ENCODE assay signal across 23 cellular contexts in genomic region chr6:137848672-137849071, GRCh38. TPM values are rescaled to one million over a fixed set of nuclear protein-coding genes. Genes with fewer than 3 reads are reported as not detected.
DNase-seq lines count a peak whose midpoint lies in the region; ATAC-seq, FAIRE-seq and TF ChIP-seq lines count a peak whose summit lies in the region.
"Had no signal": no experiment of that assay in that cellular context is flagged by ENCODE, and none has a peak within 500 bp of the region (broad histone marks: within the 10 kb centered on the region; RNA-seq: fewer than 3 reads in every experiment).

No MANE protein-coding gene starts in this region.

- in situ Hi-C loops in HepG2 (cut with HindIII; ENCODE audit: extremely low pct_ligation_motif_present, low pct_unique_long_range_greater_than_20kb), result no loop called here

- peak overlapping the region; percentile 79 for H3K27ac Mint-ChIP-seq in mesothelial cell of epicardium
- H3K27ac Mint-ChIP-seq in activated CD8-positive, alpha-beta memory T cell treated with anti-CD3 and anti-CD28 coated beads, Interleukin-2, amount 10 ng/mL, durations not matched to agents 7 days and 5 days, result no peak overlapping the region
- H3K27ac Mint-ChIP-seq: activated naive CD4-positive, alpha-beta T cell treated with anti-CD3 and anti-CD28 coated beads, Interleukin-2, amount 50 U/mL, for 72 hours; nephron progenitor cell; stimulated activated naive CD8-positive, alpha-beta T cell treated with anti-CD3 and anti-CD28 coated beads, Interleukin-15, amount 100 ng/mL, for 72 hours had no signal

- no peaks in the 10 kb centered on the region for H3K27me3 ChIP-seq in HepG2 (ENCODE audit: control insufficient read depth in 1 of 2, insufficient read depth in 2 of 2, low read length in 2 of 2)
- no peaks in the 10 kb centered on the region for H3K27me3 ChIP-seq in right lobe of liver
- H3K27me3 ChIP-seq in esophagus muscularis mucosa, result no peaks in the 10 kb centered on the region
- no peaks in the 10 kb centered on the region for H3K27me3 ChIP-seq in suprapubic skin
- H3K27me3 ChIP-seq: body of pancreas had no signal

- H3K79me2 ChIP-seq in HepG2 (ENCODE audit: insufficient read depth, low read length), result no peaks in the 10 kb centered on the region

- H3K9me3 ChIP-seq in HepG2 (ENCODE audit: low read length) (no peaks in the 10 kb centered on the region), right lobe of liver (no peaks in the 10 kb centered on the region), esophagus muscularis mucosa (no peaks in the 10 kb centered on the region), suprapubic skin (no peaks in the 10 kb centered on the region)
- H3K9me3 ChIP-seq: body of pancreas, prostate gland had no signal

- TF ChIP-seq POLR2A in HepG2 (IDR thresholded peaks at IDR 0.05; ENCODE audit: insufficient read depth in 1 of 2, low read depth in 2 of 2, low read length in 2 of 2) (no peak), right lobe of liver (IDR thresholded peaks at IDR 0.05) (no peak), esophagus muscularis mucosa (IDR thresholded peaks at IDR 0.05; ENCODE audit: low read depth) (no peak), suprapubic skin (IDR thresholded peaks at IDR 0.05) (no peak)

- H3K36me3 ChIP-seq in HepG2 (replicated peaks in 1 of 2; ENCODE audit: control insufficient read depth in 1 of 2, insufficient read depth in 2 of 2, low read length in 2 of 2) (no peaks in the 10 kb centered on the region), right lobe of liver (no peaks in the 10 kb centered on the region), esophagus muscularis mucosa (no peaks in the 10 kb centered on the region), suprapubic skin (no peaks in the 10 kb centered on the region)
- H3K36me3 ChIP-seq: prostate gland had no signal

- H3K4me3 ChIP-seq in HepG2 (replicated peaks in 1 of 3; ENCODE audit: insufficient read depth in 1 of 3, low read depth in 2 of 3, low read length in 3 of 3) (no peak overlapping the region), right lobe of liver (no peak overlapping the region), esophagus muscularis mucosa (no peak overlapping the region), suprapubic skin (no peak overlapping the region)
- H3K4me3 ChIP-seq: body of pancreas, coronary artery, prostate gland had no signal

- no peaks in the 10 kb centered on the region for H4K20me1 ChIP-seq in HepG2 (ENCODE audit: insufficient read depth, low read length)

- no TSS peak for BruUV-seq in HepG2 (replicated peaks; lab: Mats Ljungman, UMichigan)

- no peak for TF ChIP-seq RAD21 in HepG2 (CRISPR knock-in tag; IDR thresholded peaks at IDR 0.05)

- H3K4me2 ChIP-seq in HepG2 (ENCODE audit: low read depth, low read length), result 0 out of 2 replicates have a peak overlapping the region, but pooled peaks have one; percentile 4

- peak in 1 of 2 experiments; percentile 57; a peak in 1 of 4 replicates for TF ChIP-seq EP300 in HepG2 (IDR thresholded peaks at IDR 0.05; ENCODE audit: low read depth in 2 of 2, low read length in 2 of 2)
- TF ChIP-seq EP300 in HepG2 (CRISPR knock-in tag; IDR thresholded peaks at IDR 0.05; ENCODE audit: borderline replicate concordance), result no peak
- TF ChIP-seq EP300 in esophagus muscularis mucosa (IDR thresholded peaks at IDR 0.05), result no peak
- TF ChIP-seq EP300 in suprapubic skin (IDR thresholded peaks at IDR 0.05), result no peak

- POLR2A ChIA-PET in HepG2 (lab: Yijun Ruan, JAX), result interaction anchor here (1.3 to 1.7 kb wide), 2 partner anchors 38 to 54 kb away, joined by 3 to 5 read pairs; no protein-coding TSS in a partner anchor

- no peaks in the 10 kb centered on the region for H3K27me3 Mint-ChIP-seq in mesothelial cell of epicardium (ENCODE audit: low read depth)
- no peaks in the 10 kb centered on the region for H3K27me3 Mint-ChIP-seq in activated CD8-positive, alpha-beta memory T cell treated with anti-CD3 and anti-CD28 coated beads, Interleukin-2, amount 10 ng/mL, durations not matched to agents 7 days and 5 days
- H3K27me3 Mint-ChIP-seq: stimulated activated naive CD8-positive, alpha-beta T cell treated with anti-CD3 and anti-CD28 coated beads, Interleukin-15, amount 100 ng/mL, for 72 hours had no signal

- H2AFZ ChIP-seq in HepG2 (ENCODE audit: low read length), result no peak overlapping the region

- TF ChIP-seq CTCF in HepG2 (CRISPR knock-in tag; IDR thresholded peaks at IDR 0.05) (no peak), right lobe of liver (IDR thresholded peaks at IDR 0.05) (no peak), esophagus muscularis mucosa (IDR thresholded peaks at IDR 0.05) (no peak), mesothelial cell of epicardium (IDR thresholded peaks at IDR 0.05; ENCODE audit: unreplicated experiment) (no peak), suprapubic skin (IDR thresholded peaks at IDR 0.05) (no peak)

- ATAC-seq in HepG2, result peak; percentile 61; the same call in 2 of the 3 replicates
- no peak for ATAC-seq in right lobe of liver
- no peak for ATAC-seq in activated CD8-positive, alpha-beta memory T cell treated with anti-CD3 and anti-CD28 coated beads, Interleukin-2, amount 10 ng/mL, durations not matched to agents 7 days and 5 days
- ATAC-seq in HG03095 (IDR thresholded peaks at IDR 0.05; ENCODE audit: unreplicated experiment), result no peak
- ATAC-seq: activated naive CD4-positive, alpha-beta T cell treated with anti-CD3 and anti-CD28 coated beads, Interleukin-2, amount 50 U/mL, for 72 hours; body of pancreas; stimulated activated naive CD8-positive, alpha-beta T cell treated with anti-CD3 and anti-CD28 coated beads, Interleukin-15, amount 100 ng/mL, for 72 hours had no signal

- no peak overlapping the region for H3K4me3 Mint-ChIP-seq in mesothelial cell of epicardium
- no peak overlapping the region for H3K4me3 Mint-ChIP-seq in activated CD8-positive, alpha-beta memory T cell treated with anti-CD3 and anti-CD28 coated beads, Interleukin-2, amount 10 ng/mL, durations not matched to agents 7 days and 5 days
- H3K4me3 Mint-ChIP-seq: nephron progenitor cell; stimulated activated naive CD8-positive, alpha-beta T cell treated with anti-CD3 and anti-CD28 coated beads, Interleukin-15, amount 100 ng/mL, for 72 hours had no signal

- H3K36me3 Mint-ChIP-seq in mesothelial cell of epicardium, result no peaks in the 10 kb centered on the region
- peaks cover under 1% of the 10 kb centered on the region for H3K36me3 Mint-ChIP-seq in activated CD8-positive, alpha-beta memory T cell treated with anti-CD3 and anti-CD28 coated beads, Interleukin-2, amount 10 ng/mL, durations not matched to agents 7 days and 5 days

- intact Hi-C loops in HepG2 (cut with micrococcal nuclease; ENCODE audit: unreplicated experiment), result no loop called here
- intact Hi-C loops in right lobe of liver (cut with DNase I), result no loop called here
- intact Hi-C loops in esophagus muscularis mucosa (cut with DNase I), result no loop called here
- intact Hi-C loops in posterior cingulate gyrus (cut with DNase I), result no loop called here

- H3K27ac ChIP-seq in HepG2 (ENCODE audit: extremely low read length, insufficient read depth, low read length), result no peak overlapping the region
- no peak overlapping the region for H3K27ac ChIP-seq in right lobe of liver
- H3K27ac ChIP-seq in esophagus muscularis mucosa (replicated peaks in 1 of 4), result peak overlapping the region; percentile 29 to 71 (median 60)
- H3K27ac ChIP-seq in suprapubic skin, result no peak overlapping the region
- H3K27ac ChIP-seq: 22Rv1, body of pancreas, coronary artery, prostate gland had no signal

- CTCF ChIA-PET in HepG2 (lab: Yijun Ruan, JAX; ENCODE audit: low intra/inter-chr PET ratio, low total read pairs), result no interaction called here
- CTCF ChIA-PET in activated CD8-positive, alpha-beta memory T cell treated with anti-CD3 and anti-CD28 coated beads, Interleukin-2, amount 10 ng/mL, durations not matched to agents 7 days and 5 days (lab: Charles Lee), result interaction anchor here (0.8 kb wide), 1 partner anchor 64 kb away, joined by 3 read pairs; no protein-coding TSS in a partner anchor

- no peak overlapping the region for H3K9ac ChIP-seq in HepG2 (ENCODE audit: insufficient read depth, low read depth, low read length)

- FAIRE-seq in HepG2 (lab: Jason Lieb, UNC), result no peak
- FAIRE-seq: GM12891, TTC549 had no signal

- H3K4me1 ChIP-seq in HepG2 (ENCODE audit: insufficient read depth, low read length) (peaks cover 49% of the 10 kb centered on the region), right lobe of liver (no peaks in the 10 kb centered on the region), esophagus muscularis mucosa (peaks cover 0 to 42% (median 37%) of the 10 kb centered on the region in 4 donors), suprapubic skin (peaks cover 13% of the 10 kb centered on the region)
- H3K4me1 ChIP-seq: body of pancreas, prostate gland had no signal

- 49% methylated on average over 3 of the region's 3 CpGs for WGBS in HepG2 (ENCODE audit: low lambda C conversion rate)
- 72% methylated on average over 3 of the region's 3 CpGs for WGBS in right lobe of liver (ENCODE audit: insufficient coverage, low coverage, low lambda C conversion rate, missing lambda C conversion rate)
- WGBS in esophagus muscularis mucosa, result 47% methylated on average over 3 of the region's 3 CpGs
- WGBS in suprapubic skin, result 59% methylated on average over 3 of the region's 3 CpGs

- H3K4me1 Mint-ChIP-seq in mesothelial cell of epicardium, result peaks cover 13% of the 10 kb centered on the region
- H3K4me1 Mint-ChIP-seq in activated CD8-positive, alpha-beta memory T cell treated with anti-CD3 and anti-CD28 coated beads, Interleukin-2, amount 10 ng/mL, durations not matched to agents 7 days and 5 days, result peaks cover 2% of the 10 kb centered on the region
- H3K4me1 Mint-ChIP-seq: nephron progenitor cell had no signal

- H3K9me3 Mint-ChIP-seq in mesothelial cell of epicardium, result no peaks in the 10 kb centered on the region
- H3K9me3 Mint-ChIP-seq in activated CD8-positive, alpha-beta memory T cell treated with anti-CD3 and anti-CD28 coated beads, Interleukin-2, amount 10 ng/mL, durations not matched to agents 7 days and 5 days (ENCODE audit: low read depth), result peaks cover under 1% of the 10 kb centered on the region

- DNase-seq in HepG2 (ENCODE audit: low spot score) (peak; percentile 78), right lobe of liver (no peak), esophagus muscularis mucosa (ENCODE audit: extremely low spot score) (no peak), mesothelial cell of epicardium (ENCODE audit: low spot score in 2 of 2, unreplicated experiment in 2 of 2) (no peak), posterior cingulate gyrus (no peak), suprapubic skin (ENCODE audit: low spot score in 2 of 2) (no peak)
- DNase-seq in activated CD8-positive, alpha-beta memory T cell treated with anti-CD3 and anti-CD28 coated beads, Interleukin-2, amount 10 ng/mL, durations not matched to agents 7 days and 5 days, result no peak
- DNase-seq: body of pancreas; C1 segment of cervical spinal cord; KBM-7; NCI-H1694 treated with DMSO at 0.1 percent for 48 hours; NCI-H748 treated with DMSO at 0.1 percent for 48 hours; nephron progenitor cell; Right ventricle myocardium superior; stimulated activated CD4-positive, alpha-beta T cell treated with anti-CD3 and anti-CD28 coated beads, Interleukin-4, amount 100 ng/mL, for 4 hours; stimulated activated naive CD8-positive, alpha-beta T cell treated with anti-CD3 and anti-CD28 coated beads, Interleukin-15, amount 100 ng/mL, for 72 hours had no signal

RNA-seq across cellular contexts. Expression of gene TNFAIP3, which starts 18.4 kb away (rescaled TPM):
- total RNA-seq in HepG2 (2016; rRNA removed; fragmentation: Illumina TruSeq; extraction: Trizol), result 24.7 and 28.2 TPM in 2 replicates
- total RNA-seq in HepG2 (2016; cell fraction: cytosol; rRNA removed; fragmentation: Illumina TruSeq; extraction: Trizol; ENCODE audit: low read depth), result 2.2 and 2.6 TPM in 2 replicates
- 18.9 and 27.7 TPM in 2 replicates for total RNA-seq in HepG2 (2016; cell fraction: insoluble cytoplasmic fraction; rRNA removed; fragmentation: Illumina TruSeq; extraction: Trizol)
- total RNA-seq in HepG2 (2016; cell fraction: membrane; rRNA removed; fragmentation: Illumina TruSeq; extraction: Trizol), result 8.2 and 8.6 TPM in 2 replicates
- 61.9 and 64.1 TPM in 2 replicates for total RNA-seq in HepG2 (2016; cell fraction: nucleus; rRNA removed; fragmentation: Illumina TruSeq; extraction: Trizol)
- polyA plus RNA-seq in HepG2 (2011; rRNA removed), result 47.1 and 49.6 TPM in 2 replicates
- polyA plus RNA-seq in HepG2 (2011; cell fraction: cytosol; rRNA removed), result 22.2 and 24.7 TPM in 2 replicates
- 144 and 150 TPM in 2 replicates for polyA plus RNA-seq in HepG2 (2011; cell fraction: nucleus; rRNA removed)
- polyA plus RNA-seq in HepG2 (2012), result 30.0 and 33.6 TPM in 2 replicates
- 1.00 and 1.1 TPM in 2 replicates for polyA plus RNA-seq in HepG2 (2016; cell fraction: cytosol; fragmentation: Illumina TruSeq; extraction: Trizol; ENCODE audit: low read depth)
- polyA plus RNA-seq in HepG2 (2016; cell fraction: insoluble cytoplasmic fraction; fragmentation: Illumina TruSeq; extraction: Trizol; ENCODE audit: low read depth), result 21.4 and 27.8 TPM in 2 replicates
- 3.4 and 4.2 TPM in 2 replicates for polyA plus RNA-seq in HepG2 (2016; cell fraction: membrane; fragmentation: Illumina TruSeq; extraction: Trizol; ENCODE audit: low read depth)
- polyA plus RNA-seq in HepG2 (2016; cell fraction: nucleus; fragmentation: Illumina TruSeq; extraction: Trizol; ENCODE audit: insufficient read depth, low read depth), result 121 and 138 TPM in 2 replicates
- 2.9 and 35.1 TPM in 2 replicates for polyA minus RNA-seq in HepG2 (2011; rRNA and poly(A)+ RNA removed; ENCODE audit: low replicate concordance)
- 30.0 and 32.5 TPM in 2 replicates for polyA minus RNA-seq in HepG2 (2011; cell fraction: cytosol; rRNA and poly(A)+ RNA removed)
- 52.7 and 61.8 TPM in 2 replicates for polyA minus RNA-seq in HepG2 (2011; cell fraction: nucleus; rRNA and poly(A)+ RNA removed)
- 10 to 100 TPM in 5 of 6 experiments, 1 to 10 TPM in 1; 8.3 to 38.1 (median 13.6) TPM for total RNA-seq in right lobe of liver
- 10 to 100 TPM; 21.0 to 54.3 (median 29.8) TPM for total RNA-seq in esophagus muscularis mucosa
- 64.0 to 76.2 TPM (median 68.9 TPM) in 3 replicates for total RNA-seq in mesothelial cell of epicardium
- total RNA-seq in activated CD8-positive, alpha-beta memory T cell treated with anti-CD3 and anti-CD28 coated beads, Interleukin-2, amount 10 ng/mL, durations not matched to agents 7 days and 5 days, result 100 to 1,000 TPM in 1 of 2 experiments, 10 to 100 TPM in 1; 86.7 to 225 TPM
- 100 to 1,000 TPM in 3 of 4 donors, 10 to 100 TPM in 1; 64.1 to 146 (median 111) TPM for total RNA-seq in suprapubic skin

Comparison
In these comparisons a context has a peak if more than half of its experiments do, and no peak if none do; other contexts are left out.
1. H3K27ac ChIP-seq: peak in esophagus muscularis mucosa (4 of 4); none in HepG2 (single experiment), right lobe of liver (0 of 3) and suprapubic skin (single experiment).